11 cellular contexts compared by ENCODE assay signal in the genomic region with DNA sequence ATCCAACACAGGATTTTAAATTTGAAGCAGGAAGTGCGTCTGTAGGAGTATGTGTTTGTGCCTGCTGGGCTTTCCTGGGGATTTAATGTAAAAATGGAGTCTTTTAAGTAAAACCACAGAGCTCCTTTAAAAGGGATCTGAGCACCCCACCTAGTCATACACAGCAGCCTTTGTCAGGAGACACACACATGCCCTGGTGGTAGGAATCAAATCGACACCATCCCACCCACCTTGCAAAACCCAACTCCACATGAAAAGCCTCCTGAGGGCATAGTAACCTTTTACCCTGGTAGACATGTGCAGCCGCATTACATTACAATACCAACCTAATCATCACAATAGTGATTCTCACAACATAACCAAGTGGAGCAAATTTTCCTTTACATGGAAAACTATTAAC. TPM values are rescaled to one million over a fixed set of nuclear protein-coding genes. Genes with fewer than 3 reads are reported as not detected.
DNase-seq lines count a peak whose midpoint lies in the region; ATAC-seq and TF ChIP-seq lines count a peak whose summit lies in the region.
"Had no signal": no experiment of that assay in that cellular context is flagged by ENCODE, and none has a peak within 500 bp of the region (broad histone marks: within the 10 kb centered on the region; RNA-seq: fewer than 3 reads in every experiment).

No MANE protein-coding gene starts in this region.

- no CpG with 5 or more reads among the region's 3 CpGs for WGBS in mesendoderm (ENCODE audit: extremely low coverage, insufficient coverage, low lambda C conversion rate)

- no peak overlapping the region for H3K9ac ChIP-seq in mesendoderm (ENCODE audit: low read length)

- peak; percentile 13 for TF ChIP-seq CTCF in activated CD8-positive, alpha-beta T cell treated with anti-CD3 and anti-CD28 coated beads for 36 hours (IDR thresholded peaks at IDR 0.05)
- TF ChIP-seq CTCF in coronary artery (IDR thresholded peaks at IDR 0.05) (no peak), GM10248 (IDR thresholded peaks at IDR 0.05; ENCODE audit: control extremely low read depth, extremely low read depth, low read depth, missing control alignments) (no peak)

- peak overlapping the region; percentile 81 for H3K27ac Mint-ChIP-seq in activated CD8-positive, alpha-beta T cell treated with anti-CD3 and anti-CD28 coated beads for 36 hours

- CTCF ChIA-PET in activated CD8-positive, alpha-beta T cell treated with anti-CD3 and anti-CD28 coated beads for 36 hours (lab: Charles Lee): interaction anchor here (0.8 to 1.7 kb wide), 4 partner anchors 9 to 61 kb away, joined by 3 to 6 read pairs (median 4); no protein-coding TSS in a partner anchor
- CTCF ChIA-PET in GM10248 (lab: Yijun Ruan, JAX): interaction anchor here (2.0 to 5.0 kb wide), 4 partner anchors 8 to 18 kb away, joined by 6 to 16 read pairs (median 14); no protein-coding TSS in a partner anchor

- no peak overlapping the region for H2BK5ac ChIP-seq in mesendoderm (ENCODE audit: low read length)

- H3K4me3 Mint-ChIP-seq in activated CD8-positive, alpha-beta T cell treated with anti-CD3 and anti-CD28 coated beads for 36 hours: no peak overlapping the region

- no peak overlapping the region for H2AK5ac ChIP-seq in mesendoderm (ENCODE audit: low read length)

- H3K4me3 ChIP-seq in mesendoderm (ENCODE audit: low read length): no peak overlapping the region
- no peak overlapping the region for H3K4me3 ChIP-seq in coronary artery
- H3K4me3 ChIP-seq: esophagus muscularis mucosa, HAP-1 had no signal

- peak; percentile 12 for ATAC-seq in activated CD8-positive, alpha-beta T cell treated with anti-CD3 and anti-CD28 coated beads for 36 hours
- no peak for ATAC-seq in GM19395 (IDR thresholded peaks at IDR 0.05; ENCODE audit: unreplicated experiment)

- POLR2A ChIA-PET in activated CD8-positive, alpha-beta T cell treated with anti-CD3 and anti-CD28 coated beads for 36 hours (lab: Charles Lee): interaction anchor here (0.7 to 3.6 kb wide), 5 partner anchors 12 to 385 kb away, joined by 3 to 12 read pairs (median 3); no protein-coding TSS in a partner anchor
- POLR2A ChIA-PET in GM10248 (lab: Yijun Ruan, JAX): no interaction called here

- intact Hi-C loops in activated CD8-positive, alpha-beta T cell treated with anti-CD3 and anti-CD28 coated beads for 36 hours (cut with micrococcal nuclease): no loop called here

- peaks cover 78% of the 10 kb centered on the region for H3K4me1 Mint-ChIP-seq in activated CD8-positive, alpha-beta T cell treated with anti-CD3 and anti-CD28 coated beads for 36 hours (ENCODE audit: low read depth)

- no peak overlapping the region for H3K23ac ChIP-seq in mesendoderm (ENCODE audit: low read length)

- no peaks in the 10 kb centered on the region for H3K9me3 Mint-ChIP-seq in activated CD8-positive, alpha-beta T cell treated with anti-CD3 and anti-CD28 coated beads for 36 hours

- no peaks in the 10 kb centered on the region for H3K27me3 Mint-ChIP-seq in activated CD8-positive, alpha-beta T cell treated with anti-CD3 and anti-CD28 coated beads for 36 hours

- H3K27ac ChIP-seq in mesendoderm (ENCODE audit: low read depth, low read length): no peak overlapping the region
- H3K27ac ChIP-seq in coronary artery: no peak overlapping the region
- H3K27ac ChIP-seq: esophagus muscularis mucosa had no signal

- no peaks in the 10 kb centered on the region for H3K36me3 ChIP-seq in mesendoderm (ENCODE audit: control insufficient read depth, insufficient read depth, low read length)

- no peak overlapping the region for H2BK120ac ChIP-seq in mesendoderm (ENCODE audit: low read depth, low read length)

- no peak overlapping the region for H3K56ac ChIP-seq in mesendoderm (ENCODE audit: low read length)

- no peak overlapping the region for H4K5ac ChIP-seq in mesendoderm (ENCODE audit: low read length)

- H3K79me2 ChIP-seq in mesendoderm (ENCODE audit: control insufficient read depth, insufficient read depth, low read length): peaks cover 7% of the 10 kb centered on the region

- no peak overlapping the region for H3K18ac ChIP-seq in mesendoderm (ENCODE audit: low read length)

- peaks cover 5% of the 10 kb centered on the region for H3K4me1 ChIP-seq in mesendoderm (ENCODE audit: control insufficient read depth, low read depth, low read length)

- peak; percentile 24 for DNase-seq in stimulated activated CD4-positive, alpha-beta T cell treated with anti-CD3 and anti-CD28 coated beads, Interleukin-15, amount 100 ng/mL, for 24 hours
- no peak for DNase-seq in stimulated activated CD4-positive, alpha-beta T cell treated with anti-CD3 and anti-CD28 coated beads, Interleukin-2, amount 100 ng/mL, for 48 hours
- peak; percentile 56 for DNase-seq in activated CD8-positive, alpha-beta T cell treated with anti-CD3 and anti-CD28 coated beads for 36 hours
- DNase-seq in mesendoderm (peak; percentile 77), NCI-H446 treated with DMSO at 0.1 percent for 48 hours (lab: John Stamatoyannopoulos, UW) (no peak), coronary artery (ENCODE audit: low spot score) (no peak), GM10248 (ENCODE audit: extremely low spot score) (no peak)
- DNase-seq: NCI-H2029 had no signal

- no peak overlapping the region for H4K8ac ChIP-seq in mesendoderm (ENCODE audit: low read depth, low read length)

- peaks cover 5% of the 10 kb centered on the region for H3K79me1 ChIP-seq in mesendoderm (ENCODE audit: low read length)

- H3K4me2 ChIP-seq in mesendoderm (ENCODE audit: low read length): no peak overlapping the region

- H3K36me3 Mint-ChIP-seq in activated CD8-positive, alpha-beta T cell treated with anti-CD3 and anti-CD28 coated beads for 36 hours (ENCODE audit: low read depth): peaks cover 44% of the 10 kb centered on the region

- H3K4ac ChIP-seq in mesendoderm (ENCODE audit: low read depth, low read length): no peak overlapping the region

- no peaks in the 10 kb centered on the region for H3K27me3 ChIP-seq in mesendoderm (ENCODE audit: insufficient read depth, low read length, poor library complexity)
- H3K27me3 ChIP-seq: esophagus muscularis mucosa had no signal

- H2BK15ac ChIP-seq in mesendoderm (replicated peaks; ENCODE audit: low read depth): no peak overlapping the region

RNA-seq across cellular contexts. Expression of gene UXS1, which starts 29.0 kb away (rescaled TPM):
- 10 to 100 TPM; 47.4 to 47.8 TPM for total RNA-seq in activated CD8-positive, alpha-beta T cell treated with anti-CD3 and anti-CD28 coated beads for 36 hours
- polyA plus RNA-seq in mesendoderm (2013, experiment 1 of 2): 37.8 TPM
- 39.0 TPM for polyA plus RNA-seq in mesendoderm (2013, experiment 2 of 2)

Comparison
In these comparisons a context has a peak if more than half of its experiments do, and no peak if none do; other contexts are left out.
1. DNase-seq: peak in stimulated activated CD4-positive, alpha-beta T cell treated with anti-CD3 and anti-CD28 coated beads, Interleukin-15, amount 100 ng/mL, for 24 hours (single experiment), activated CD8-positive, alpha-beta T cell treated with anti-CD3 and anti-CD28 coated beads for 36 hours (single experiment) and mesendoderm (single experiment); none in stimulated activated CD4-positive, alpha-beta T cell treated with anti-CD3 and anti-CD28 coated beads, Interleukin-2, amount 100 ng/mL, for 48 hours (0 of 2), NCI-H446 treated with DMSO at 0.1 percent for 48 hours (single experiment), coronary artery (single experiment) and GM10248 (single experiment).